ENCODE assay signal across 13 cellular contexts in genomic region chr3:50284121-50284520, GRCh38. TPM values are rescaled to one million over a fixed set of nuclear protein-coding genes. Genes with fewer than 3 reads are reported as not detected.
"Had no signal": no experiment of that assay in that cellular context is flagged by ENCODE, and none has a peak within 500 bp of the region (broad histone marks: within the 10 kb centered on the region; RNA-seq: fewer than 3 reads in every experiment).

No MANE protein-coding gene starts in this region.

RNA-seq across cellular contexts. Expression of gene LSMEM2, which starts 5.2 kb away (rescaled TPM):
- total RNA-seq: activated B cell treated with CpG ODN at 0.5 μM for 24 hours; activated CD4-positive, alpha-beta memory T cell treated with anti-CD3 and anti-CD28 coated beads for 36 hours; activated CD4-positive, alpha-beta memory T cell treated with anti-CD3 and anti-CD28 coated beads, Interleukin-2, amount 10 ng/mL, durations not matched to agents 7 days and 5 days; activated CD4-positive, alpha-beta T cell treated with anti-CD3 and anti-CD28 coated beads for 36 hours; activated CD4-positive, alpha-beta T cell treated with anti-CD3 and anti-CD28 coated beads, Interleukin-2, amount 10 ng/mL, durations not matched to agents 24 days and 14 days; activated CD4-positive, alpha-beta T cell treated with anti-CD3 and anti-CD28 coated beads, Interleukin-2, amount 10 ng/mL, durations not matched to agents 7 days and 5 days; activated CD8-positive, alpha-beta memory T cell treated with anti-CD3 and anti-CD28 coated beads for 36 hours; activated CD8-positive, alpha-beta memory T cell treated with anti-CD3 and anti-CD28 coated beads, Interleukin-2, amount 10 ng/mL, durations not matched to agents 7 days and 5 days; activated CD8-positive, alpha-beta T cell treated with anti-CD3 and anti-CD28 coated beads for 36 hours; activated CD8-positive, alpha-beta T cell treated with anti-CD3 and anti-CD28 coated beads, Interleukin-2, amount 10 ng/mL, durations not matched to agents 7 days and 5 days; T-helper 1 cell treated with Interleukin-12 subunit alpha and Interleukin-12 subunit beta and Interleukin-4 antibody, amounts not matched to agents 30 ng/mL and 1 ng/mL, for 36 hours; T-helper 17 cell; T-helper 2 cell treated with Interferon-gamma antibody and Interleukin-4, amounts not matched to agents 100 ng/mL and 5 ng/mL, for 36 hours had no signal

RNA-seq across cellular contexts. Expression of gene SEMA3B, which starts 15.2 kb away (rescaled TPM):
- total RNA-seq: activated B cell treated with CpG ODN at 0.5 μM for 24 hours had no signal
